ENCODE assay signal across 21 cellular contexts in the genomic region with DNA sequence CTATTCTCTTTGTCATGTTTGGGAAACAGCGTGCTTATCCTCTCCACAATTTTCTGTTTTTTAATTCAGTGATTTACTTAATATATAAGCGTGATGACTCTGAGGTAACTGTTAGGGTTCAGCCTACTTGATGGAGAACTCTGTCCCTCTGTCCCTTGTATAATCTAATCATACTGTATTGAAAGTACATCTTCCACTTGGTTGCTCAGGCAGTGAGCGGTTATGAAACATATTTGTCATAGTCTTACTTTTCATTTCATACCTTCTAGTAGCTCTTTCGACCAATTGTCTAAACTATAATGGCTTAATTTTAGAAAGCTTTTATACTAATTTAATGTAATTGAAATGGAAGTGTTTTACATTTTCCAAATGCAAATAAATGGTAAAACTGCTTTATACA.
A peak's percentile ranks its signal among the peaks of the same experiment; 100 is the strongest.
DNase-seq lines count a peak whose midpoint lies in the region; ATAC-seq, FAIRE-seq and TF ChIP-seq lines count a peak whose summit lies in the region.
"Had no signal": no experiment of that assay in that cellular context is flagged by ENCODE, and none has a peak within 500 bp of the region (broad histone marks: within the 10 kb centered on the region; RNA-seq: fewer than 3 reads in every experiment).

No MANE protein-coding gene starts in this region.

- no peak overlapping the region for H3K4me3 ChIP-seq in GM12878
- H3K4me3 ChIP-seq: A549, GM23248 had no signal

- no peak overlapping the region for H3K27ac ChIP-seq in GM12878 (ENCODE audit: control insufficient read depth, insufficient read depth)
- no peak overlapping the region for H3K27ac ChIP-seq in H9 (ENCODE audit: insufficient read length, low read depth, low read length)
- H3K27ac ChIP-seq: A549, GM23248 had no signal

- DNase-seq in GM12878 (ENCODE audit: low read depth, low spot score) (no peak), H9 (no peak), NCI-H1417 (lab: John Stamatoyannopoulos, UW) (no peak), cardiac septum (ENCODE audit: low spot score) (no peak)
- DNase-seq: CD8-positive, alpha-beta T cell; COR-L47; DMS153; DMS79 treated with DMSO at 0.1 percent for 48 hours; EL; GM23248; IMR-90; Kasumi-1; KBM-7 had no signal

- no peak overlapping the region for H3K23ac ChIP-seq in H9 (ENCODE audit: insufficient read length, low read depth, low read length)

- no peaks in the 10 kb centered on the region for H3K27me3 Mint-ChIP-seq in H9 (ENCODE audit: low read depth)

- intact Hi-C loops in GM12878 (cut with micrococcal nuclease; ENCODE audit: unreplicated experiment) = no loop called here
- intact Hi-C loops in cardiac septum (cut with DNase I) = no loop called here

- 44% methylated on average over 4 of the region's 4 CpGs for WGBS in GM12878 (ENCODE audit: insufficient coverage, insufficient replicate concordance, low lambda C conversion rate, missing lambda C conversion rate)
- no CpG with 5 or more reads among the region's 4 CpGs for WGBS in H9 (ENCODE audit: extremely low coverage, insufficient read length, low lambda C conversion rate)

- no peak overlapping the region for H2BK15ac ChIP-seq in H9 (ENCODE audit: low read depth, low read length)

- H3K23me2 ChIP-seq in H9 (ENCODE audit: insufficient read length, low read depth, low read length, poor library complexity, severe bottlenecking) = no peaks in the 10 kb centered on the region

- H2AK5ac ChIP-seq in H9 (ENCODE audit: insufficient read length, low read length) = no peak overlapping the region

- no peak overlapping the region for H2AFZ ChIP-seq in GM12878 (ENCODE audit: control insufficient read depth, low read depth, low read length)
- no peak overlapping the region for H2AFZ ChIP-seq in H9 (ENCODE audit: low read length)
- H2AFZ ChIP-seq: GM23248 had no signal

- no peak overlapping the region for H2BK20ac ChIP-seq in H9 (ENCODE audit: low read depth, low read length, poor library complexity, severe bottlenecking)

- H3K36me3 Mint-ChIP-seq in H9 (ENCODE audit: insufficient read depth in 1 of 3, low read depth in 3 of 3) = no peaks in the 10 kb centered on the region
- H3K36me3 Mint-ChIP-seq: CD14-positive monocyte; CD8-positive, alpha-beta T cell had no signal

- no peaks in the 10 kb centered on the region for H3K79me1 ChIP-seq in H9 (ENCODE audit: insufficient read depth, low read depth, low read length, poor library complexity, severe bottlenecking)

- no peaks in the 10 kb centered on the region for H3K4me1 Mint-ChIP-seq in H9

- no peak overlapping the region for H3K4me3 Mint-ChIP-seq in H9
- H3K4me3 Mint-ChIP-seq: CD14-positive monocyte; CD8-positive, alpha-beta T cell had no signal

- H2BK120ac ChIP-seq in H9 (ENCODE audit: low read depth, low read length, poor library complexity, severe bottlenecking) = no peak overlapping the region

- FAIRE-seq in GM12878 (lab: Jason Lieb, UNC) = no peak
- FAIRE-seq: A549, D721Med, GM19239, H54 had no signal

- RAD21 ChIA-PET in GM12878 (lab: Charles Lee; ENCODE audit: unreplicated experiment) = no interaction called here

- ATAC-seq in GM18498 (IDR thresholded peaks at IDR 0.05; ENCODE audit: unreplicated experiment) = peak; percentile 57
- ATAC-seq in GM18870 (IDR thresholded peaks at IDR 0.05; ENCODE audit: unreplicated experiment) = peak; percentile 72
- ATAC-seq in HG02885 (IDR thresholded peaks at IDR 0.05; ENCODE audit: poor library complexity, unreplicated experiment) = peak; percentile 68
- peak; percentile 95 for ATAC-seq in GM12878
- ATAC-seq: A549; CD8-positive, alpha-beta T cell had no signal

- H4K8ac ChIP-seq in H9 (replicated peaks; ENCODE audit: insufficient read length, low read depth, low read length) = no peak overlapping the region

- H3K9me3 ChIP-seq in GM12878 (replicated peaks; ENCODE audit: control insufficient read depth, insufficient read depth, low read length) (no peaks in the 10 kb centered on the region), H9 (ENCODE audit: control insufficient read depth, low read depth, low read length) (no peaks in the 10 kb centered on the region)
- H3K9me3 ChIP-seq: A549 had no signal

- in situ Hi-C loops in GM12878 (cut with MboI) = no loop called here

- BruUV-seq in GM12878 (replicated peaks; lab: Mats Ljungman, UMichigan) = no TSS peak

- H3K4me2 ChIP-seq in GM12878 (ENCODE audit: control insufficient read depth, insufficient read depth) = no peak overlapping the region
- H3K4me2 ChIP-seq in H9 (ENCODE audit: insufficient read depth, insufficient read length, low read length) = no peak overlapping the region

- no peak overlapping the region for H2BK12ac ChIP-seq in H9 (ENCODE audit: insufficient read length, low read depth, low read length)

- no peak overlapping the region for H3T11ph ChIP-seq in H9 (ENCODE audit: low read length)

- H3K18ac ChIP-seq in H9 (ENCODE audit: insufficient read length, low read depth, low read length) = no peak overlapping the region

- H3K36me3 ChIP-seq in GM12878 (ENCODE audit: control insufficient read depth in 2 of 2, insufficient read depth in 2 of 2, low read length in 1 of 2) = no peaks in the 10 kb centered on the region

- H3K14ac ChIP-seq in H9 (ENCODE audit: insufficient read depth, low read length) = no peak overlapping the region

- H3K79me2 ChIP-seq in GM12878 (ENCODE audit: control insufficient read depth, insufficient read depth, low read length) (no peaks in the 10 kb centered on the region), H9 (ENCODE audit: insufficient read depth, low read length) (no peaks in the 10 kb centered on the region)

- CTCF ChIA-PET in GM12878 (lab: Yijun Ruan, JAX) = interaction anchor here (1.0 to 1.2 kb wide), 2 partner anchors 15 to 176 kb away, joined by 3 read pairs; no protein-coding TSS in a partner anchor

- H3K56ac ChIP-seq in H9 (ENCODE audit: insufficient read length, low read depth, low read length) = no peak overlapping the region

- SMC1A ChIA-PET in GM12878 (lab: Charles Lee; ENCODE audit: uncharacterized antibody, unreplicated experiment) = interaction anchor here (1.2 kb wide), 1 partner anchor 33 kb away, joined by 3 read pairs; no protein-coding TSS in a partner anchor

- no peak for TF ChIP-seq POLR2A in GM12878 (IDR thresholded peaks at IDR 0.05; ENCODE audit: low read depth, low read length)

- H4K91ac ChIP-seq in H9 (ENCODE audit: insufficient read length, low read depth, low read length) = no peak overlapping the region

- H3K27me3 ChIP-seq in GM12878 (replicated peaks in 1 of 2; ENCODE audit: control insufficient read depth in 2 of 2, insufficient read depth in 2 of 2, low read length in 1 of 2) (no peaks in the 10 kb centered on the region), H9 (ENCODE audit: insufficient read depth, low read length) (no peaks in the 10 kb centered on the region)

- H3K27ac Mint-ChIP-seq in H9 = no peak overlapping the region
- H3K27ac Mint-ChIP-seq: CD14-positive monocyte; CD8-positive, alpha-beta T cell had no signal

- no peaks in the 10 kb centered on the region for H3K9me3 Mint-ChIP-seq in H9

- H3K9ac ChIP-seq in GM12878 (ENCODE audit: control insufficient read depth, insufficient read depth, low read length) (no peak overlapping the region), H9 (ENCODE audit: extremely low read depth, insufficient read length, low read length) (no peak overlapping the region)
- H3K9ac ChIP-seq: GM23248 had no signal

- H3K4ac ChIP-seq in H9 (ENCODE audit: low read depth, low read length) = no peak overlapping the region

- POLR2A ChIA-PET in GM12878 (lab: Charles Lee) = interaction anchor here (1.3 kb wide), 1 partner anchor 45 kb away, joined by 3 read pairs; no protein-coding TSS in a partner anchor

- TF ChIP-seq EP300 in GM12878 (IDR thresholded peaks at IDR 0.05; ENCODE audit: borderline replicate concordance in 1 of 2, control insufficient read depth in 1 of 2, low read depth in 2 of 2, low read length in 2 of 2) = no peak

- H2BK5ac ChIP-seq in H9 (ENCODE audit: insufficient read length, low read length) = no peak overlapping the region

- no peaks in the 10 kb centered on the region for H3K4me1 ChIP-seq in GM12878 (ENCODE audit: control insufficient read depth, insufficient read depth, low read length)
- H3K4me1 ChIP-seq in H9 (ENCODE audit: insufficient read depth, low read length) = no peaks in the 10 kb centered on the region
- H3K4me1 ChIP-seq: A549 had no signal

- no peak for TF ChIP-seq RAD21 in GM12878 (IDR thresholded peaks at IDR 0.05; ENCODE audit: insufficient read depth, low read depth, low read length)

- H4K5ac ChIP-seq in H9 (ENCODE audit: insufficient read length, low read depth, low read length) = no peak overlapping the region

- TF ChIP-seq CTCF in GM12878 (IDR thresholded peaks at IDR 0.05 in 2 of 3, conservative IDR thresholded peaks at IDR 0.05 in 1 of 3; ENCODE audit: control insufficient read depth in 2 of 3, extremely low read depth in 1 of 3, insufficient read depth in 1 of 3, low read depth in 3 of 3, low read length in 3 of 3) = no peak
- TF ChIP-seq CTCF in H9 (conservative IDR thresholded peaks at IDR 0.05) = no peak

- H4K20me1 ChIP-seq in GM12878 (ENCODE audit: control insufficient read depth, insufficient read depth) = no peaks in the 10 kb centered on the region
- no peaks in the 10 kb centered on the region for H4K20me1 ChIP-seq in H9 (ENCODE audit: control insufficient read depth, insufficient read depth, insufficient read length)

TF ChIP-seq in GM12878, 131 proteins besides CTCF, POLR2A, EP300 and RAD21 (continues in another document):
- TF ChIP-seq ZNF274 (IDR thresholded peaks at IDR 0.05; ENCODE audit: insufficient read depth, insufficient read length) (no peak), SMC3 (IDR thresholded peaks at IDR 0.05; ENCODE audit: borderline replicate concordance, low read length) (no peak), ZZZ3 (IDR thresholded peaks at IDR 0.05; ENCODE audit: control insufficient read depth, insufficient read length, low read depth) (no peak), ATF3 (IDR thresholded peaks at IDR 0.05; ENCODE audit: borderline replicate concordance, extremely low read depth, low read depth, low read length) (no peak), RELA (IDR thresholded peaks at IDR 0.05; ENCODE audit: borderline replicate concordance, partially characterized antibody) (no peak)
- TF ChIP-seq, protein P1, sequence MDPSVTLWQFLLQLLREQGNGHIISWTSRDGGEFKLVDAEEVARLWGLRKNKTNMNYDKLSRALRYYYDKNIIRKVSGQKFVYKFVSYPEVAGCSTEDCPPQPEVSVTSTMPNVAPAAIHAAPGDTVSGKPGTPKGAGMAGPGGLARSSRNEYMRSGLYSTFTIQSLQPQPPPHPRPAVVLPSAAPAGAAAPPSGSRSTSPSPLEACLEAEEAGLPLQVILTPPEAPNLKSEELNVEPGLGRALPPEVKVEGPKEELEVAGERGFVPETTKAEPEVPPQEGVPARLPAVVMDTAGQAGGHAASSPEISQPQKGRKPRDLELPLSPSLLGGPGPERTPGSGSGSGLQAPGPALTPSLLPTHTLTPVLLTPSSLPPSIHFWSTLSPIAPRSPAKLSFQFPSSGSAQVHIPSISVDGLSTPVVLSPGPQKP (IDR thresholded peaks at IDR 0.05; ENCODE audit: low read depth, low read length) = no peak
